Comparison of ENCODE assay signal across 13 cellular contexts in the genomic region with DNA sequence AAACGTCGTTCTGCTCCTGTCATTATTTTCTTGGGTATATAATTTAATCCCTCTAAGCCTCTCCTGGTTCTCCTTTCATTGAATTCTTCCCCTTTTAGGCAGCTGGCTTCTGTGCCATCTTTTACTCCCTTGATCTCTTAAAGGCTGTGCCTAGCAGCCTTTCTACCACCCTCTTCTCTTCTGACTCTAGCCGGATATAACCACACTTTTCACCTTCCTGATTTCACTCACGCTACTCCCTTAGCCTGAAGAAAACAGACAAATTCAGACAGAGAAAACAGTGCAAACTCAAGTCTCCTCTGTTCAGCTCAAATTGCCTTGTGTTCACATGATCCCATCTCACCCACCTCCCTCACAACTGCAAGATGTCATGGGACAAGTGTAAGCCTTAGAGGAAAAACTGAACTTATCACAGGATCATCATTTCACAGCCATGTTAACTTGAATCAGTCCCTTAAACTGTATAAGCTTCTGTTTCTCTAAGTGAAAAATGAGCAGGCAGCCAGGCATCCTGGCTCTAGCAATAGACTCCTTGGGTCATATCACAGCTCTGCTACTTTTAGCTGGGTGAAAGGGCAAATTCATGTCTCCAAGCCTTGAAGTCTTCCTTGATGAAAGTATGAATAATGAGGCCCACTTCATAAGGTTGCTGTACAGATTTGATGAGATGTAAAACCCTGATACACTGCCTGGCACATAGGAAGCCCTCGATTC.
DNase-seq lines count a peak whose midpoint lies in the region; ATAC-seq lines count a peak whose summit lies in the region.
"Had no signal": no experiment of that assay in that cellular context is flagged by ENCODE, and none has a peak within 500 bp of the region (broad histone marks: within the 10 kb centered on the region; RNA-seq: fewer than 3 reads in every experiment).

No MANE protein-coding gene starts in this region.

- H3K4me1 Mint-ChIP-seq in activated CD8-positive, alpha-beta memory T cell treated with anti-CD3 and anti-CD28 coated beads, Interleukin-2, amount 10 ng/mL, durations not matched to agents 7 days and 5 days: peaks cover 2% of the 10 kb centered on the region
- H3K4me1 Mint-ChIP-seq in stimulated activated memory B cell treated with anti-CD40 and anti-IgM and Interleukin-4, amounts not matched to agents 10 μg/mL and 1 μg/mL and 100 μg/mL, for 72 hours: peaks cover 13% of the 10 kb centered on the region

- no peak overlapping the region for H3K4me3 Mint-ChIP-seq in activated CD8-positive, alpha-beta memory T cell treated with anti-CD3 and anti-CD28 coated beads, Interleukin-2, amount 10 ng/mL, durations not matched to agents 7 days and 5 days
- no peak overlapping the region for H3K4me3 Mint-ChIP-seq in stimulated activated memory B cell treated with anti-CD40 and anti-IgM and Interleukin-4, amounts not matched to agents 10 μg/mL and 1 μg/mL and 100 μg/mL, for 72 hours

- H3K27ac Mint-ChIP-seq in activated CD8-positive, alpha-beta memory T cell treated with anti-CD3 and anti-CD28 coated beads, Interleukin-2, amount 10 ng/mL, durations not matched to agents 7 days and 5 days: no peak overlapping the region
- H3K27ac Mint-ChIP-seq in stimulated activated memory B cell treated with anti-CD40 and anti-IgM and Interleukin-4, amounts not matched to agents 10 μg/mL and 1 μg/mL and 100 μg/mL, for 72 hours: peak overlapping the region; percentile 9

- DNase-seq in activated CD8-positive, alpha-beta memory T cell treated with anti-CD3 and anti-CD28 coated beads, Interleukin-2, amount 10 ng/mL, durations not matched to agents 7 days and 5 days: no peak
- no peak for DNase-seq in activated CD8-positive, alpha-beta memory T cell treated with anti-CD3 and anti-CD28 coated beads, Interleukin-2, amount 50 U/mL, for 4 hours
- peak; percentile 19 for DNase-seq in adipocyte (ENCODE audit: low read depth)
- DNase-seq in left lobe of liver (ENCODE audit: low spot score): no peak
- DNase-seq in anterior cingulate cortex (lab: John Stamatoyannopoulos, UW): no peak
- DNase-seq: activated T-cell treated with anti-CD3 and anti-CD28 coated beads, Interleukin-2, amount 50 U/mL, for 1 hour; brain microvascular endothelial cell; DMS53; NCI-H187; stimulated activated CD4-positive, alpha-beta T cell treated with anti-CD3 and anti-CD28 coated beads, Interleukin-12 subunit alpha, Interleukin-12 subunit beta, amount 100 ng/mL, for 4 hours had no signal

- peak; percentile 30 for ATAC-seq in activated CD8-positive, alpha-beta memory T cell treated with anti-CD3 and anti-CD28 coated beads, Interleukin-2, amount 10 ng/mL, durations not matched to agents 7 days and 5 days
- ATAC-seq in HG03108 (IDR thresholded peaks at IDR 0.05; ENCODE audit: unreplicated experiment) (peak; percentile 72), GM21367 (IDR thresholded peaks at IDR 0.05; ENCODE audit: unreplicated experiment) (no peak), left lobe of liver (no peak)
- peak; percentile 56 for ATAC-seq in stimulated activated memory B cell treated with anti-CD40 and anti-IgM and Interleukin-4, amounts not matched to agents 10 μg/mL and 1 μg/mL and 100 μg/mL, for 72 hours

- CTCF ChIA-PET in activated CD8-positive, alpha-beta memory T cell treated with anti-CD3 and anti-CD28 coated beads, Interleukin-2, amount 10 ng/mL, durations not matched to agents 7 days and 5 days (lab: Charles Lee): no interaction called here

- no peaks in the 10 kb centered on the region for H3K36me3 ChIP-seq in adipocyte (ENCODE audit: control insufficient read depth, insufficient read depth, low read length, severe bottlenecking)
- H3K36me3 ChIP-seq: brain microvascular endothelial cell had no signal

- no peak overlapping the region for H3K4me3 ChIP-seq in adipocyte (ENCODE audit: low read length)

- H3K36me3 Mint-ChIP-seq in activated CD8-positive, alpha-beta memory T cell treated with anti-CD3 and anti-CD28 coated beads, Interleukin-2, amount 10 ng/mL, durations not matched to agents 7 days and 5 days: no peaks in the 10 kb centered on the region
- no peaks in the 10 kb centered on the region for H3K36me3 Mint-ChIP-seq in stimulated activated memory B cell treated with anti-CD40 and anti-IgM and Interleukin-4, amounts not matched to agents 10 μg/mL and 1 μg/mL and 100 μg/mL, for 72 hours

- H3K27me3 Mint-ChIP-seq in activated CD8-positive, alpha-beta memory T cell treated with anti-CD3 and anti-CD28 coated beads, Interleukin-2, amount 10 ng/mL, durations not matched to agents 7 days and 5 days: no peaks in the 10 kb centered on the region
- H3K27me3 Mint-ChIP-seq in stimulated activated memory B cell treated with anti-CD40 and anti-IgM and Interleukin-4, amounts not matched to agents 10 μg/mL and 1 μg/mL and 100 μg/mL, for 72 hours: no peaks in the 10 kb centered on the region

- H3K9me3 Mint-ChIP-seq in activated CD8-positive, alpha-beta memory T cell treated with anti-CD3 and anti-CD28 coated beads, Interleukin-2, amount 10 ng/mL, durations not matched to agents 7 days and 5 days (ENCODE audit: low read depth): no peaks in the 10 kb centered on the region
- no peaks in the 10 kb centered on the region for H3K9me3 Mint-ChIP-seq in stimulated activated memory B cell treated with anti-CD40 and anti-IgM and Interleukin-4, amounts not matched to agents 10 μg/mL and 1 μg/mL and 100 μg/mL, for 72 hours

- no peaks in the 10 kb centered on the region for H3K9me3 ChIP-seq in adipocyte (ENCODE audit: control insufficient read depth, low read length)

- no peaks in the 10 kb centered on the region for H3K27me3 ChIP-seq in adipocyte (replicated peaks; ENCODE audit: control insufficient read depth, insufficient read depth, low read length)
- H3K27me3 ChIP-seq: brain microvascular endothelial cell had no signal

- H3K4me1 ChIP-seq in adipocyte (ENCODE audit: control insufficient read depth, insufficient read depth, low read length): peaks cover 25% of the 10 kb centered on the region

- peak overlapping the region; percentile 36 for H3K9ac ChIP-seq in adipocyte (ENCODE audit: low read length)

Comparison
In these comparisons a context has a peak if more than half of its experiments do, and no peak if none do; other contexts are left out.
1. ATAC-seq: peak in activated CD8-positive, alpha-beta memory T cell treated with anti-CD3 and anti-CD28 coated beads, Interleukin-2, amount 10 ng/mL, durations not matched to agents 7 days and 5 days (single experiment), HG03108 (single experiment) and stimulated activated memory B cell treated with anti-CD40 and anti-IgM and Interleukin-4, amounts not matched to agents 10 μg/mL and 1 μg/mL and 100 μg/mL, for 72 hours (single experiment); none in GM21367 (single experiment) and left lobe of liver (single experiment).